In genomic region chr1:236072001-236072400, GRCh38 we compare ENCODE assay signal across 23 cellular contexts.
"Had no signal": no experiment of that assay in that cellular context is flagged by ENCODE, and none has a peak within 500 bp of the region (broad histone marks: within the 10 kb centered on the region; RNA-seq: fewer than 3 reads in every experiment).

No MANE protein-coding gene starts in this region.

- H3K9me3 Mint-ChIP-seq: T-helper 1 cell treated with Interleukin-12 subunit alpha and Interleukin-12 subunit beta and Interleukin-4 antibody, amounts not matched to agents 30 μg/mL and 1 μg/mL, for 36 hours had no signal

- H3K36me3 Mint-ChIP-seq: activated naive CD8-positive, alpha-beta T cell treated with anti-CD3 and anti-CD28 coated beads, Interleukin-2, amount 10 ng/mL, durations not matched to agents 7 days and 5 days; WTC11 had no signal

- ATAC-seq: activated CD8-positive, alpha-beta T cell treated with anti-CD3 and anti-CD28 coated beads, Interleukin-2, amount 10 ng/mL, durations not matched to agents 7 days and 5 days; WTC11 had no signal

- H3K27ac Mint-ChIP-seq: activated CD8-positive, alpha-beta T cell treated with anti-CD3 and anti-CD28 coated beads, Interleukin-2, amount 10 ng/mL, durations not matched to agents 7 days and 5 days; activated naive CD8-positive, alpha-beta T cell treated with anti-CD3 and anti-CD28 coated beads, Interleukin-2, amount 10 ng/mL, durations not matched to agents 7 days and 5 days; T-helper 1 cell treated with Interleukin-12 subunit alpha and Interleukin-12 subunit beta and Interleukin-4 antibody, amounts not matched to agents 30 μg/mL and 1 μg/mL, for 36 hours; WTC11 had no signal

- DNase-seq: activated CD4-positive, alpha-beta T cell treated with anti-CD3 and anti-CD28 coated beads for 48 hours; activated CD4-positive, alpha-beta T cell treated with anti-CD3 and anti-CD28 coated beads, Interleukin-2, amount 50 U/mL, for 4 hours; activated CD4-positive, CD25-positive, alpha-beta regulatory T cell treated with anti-CD3 and anti-CD28 coated beads, Interleukin-2, amount 50 U/mL, for 72 hours; activated CD8-positive, alpha-beta memory T cell treated with anti-CD3 and anti-CD28 coated beads, Interleukin-2, amount 50 U/mL, for 48 hours; activated CD8-positive, alpha-beta T cell treated with anti-CD3 and anti-CD28 coated beads, Interleukin-2, amount 10 ng/mL, durations not matched to agents 7 days and 5 days; activated naive CD4-positive, alpha-beta T cell treated with anti-CD3 and anti-CD28 coated beads, Interleukin-2, amount 50 U/mL, for 16 hours; activated naive CD8-positive, alpha-beta T cell treated with anti-CD3 and anti-CD28 coated beads, Interleukin-2, amount 10 ng/mL, durations not matched to agents 7 days and 5 days; activated T-cell treated with anti-CD3 and anti-CD28 coated beads, Interleukin-2, amount 50 U/mL, for 1 hour; adrenal gland; aorta; caudate nucleus; colonic mucosa; MM.1S; NCI-H1092 treated with DMSO at 0.1 percent for 48 hours; NCI-H1417 treated with DMSO at 0.1 percent for 48 hours; NCI-H1694; NCI-H2029 treated with DMSO at 0.1 percent for 48 hours; NCI-H510A treated with DMSO at 0.1 percent for 48 hours; NCI-H69; NK-92 treated with Interleukin-12 subunit alpha and Interleukin-12 subunit beta, amount 100 ng/mL, for 24 hours; SHP77 had no signal

- H3K4me3 Mint-ChIP-seq: activated CD8-positive, alpha-beta T cell treated with anti-CD3 and anti-CD28 coated beads, Interleukin-2, amount 10 ng/mL, durations not matched to agents 7 days and 5 days; activated naive CD8-positive, alpha-beta T cell treated with anti-CD3 and anti-CD28 coated beads, Interleukin-2, amount 10 ng/mL, durations not matched to agents 7 days and 5 days; T-helper 1 cell treated with Interleukin-12 subunit alpha and Interleukin-12 subunit beta and Interleukin-4 antibody, amounts not matched to agents 30 μg/mL and 1 μg/mL, for 36 hours; WTC11 had no signal
